8 cellular contexts compared by ENCODE assay signal in the genomic region with DNA sequence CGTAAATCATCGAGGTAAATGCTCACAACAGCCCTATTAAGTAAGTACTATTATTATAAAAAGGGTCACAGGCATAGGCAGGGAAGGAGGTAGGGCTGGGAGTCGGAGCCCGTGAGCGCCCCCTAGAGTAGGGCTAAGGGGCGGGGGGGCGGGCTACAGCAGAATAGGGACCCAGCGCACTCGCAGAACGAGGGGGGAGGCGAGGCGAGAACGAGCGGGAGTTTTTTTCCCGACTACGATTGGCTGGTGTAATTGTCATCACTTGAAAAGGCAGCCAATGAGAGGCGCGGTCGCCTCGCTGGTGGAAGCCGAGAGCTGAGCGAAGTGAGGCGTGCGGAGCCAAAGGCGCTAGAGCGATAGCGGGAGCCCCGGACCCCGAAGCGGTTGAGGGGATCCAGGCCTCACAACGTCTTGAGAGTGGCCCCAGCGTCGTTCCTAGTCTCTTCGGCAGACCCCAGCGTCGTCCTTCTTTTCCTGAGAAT. TPM values are rescaled to one million over a fixed set of nuclear protein-coding genes. Genes with fewer than 3 reads are reported as not detected.
DNase-seq lines count a peak whose midpoint lies in the region; ATAC-seq lines count a peak whose summit lies in the region.

No MANE protein-coding gene starts in this region.

- H2BK15ac ChIP-seq in mesendoderm (replicated peaks; ENCODE audit: low read depth), result no peak overlapping the region

- no peak overlapping the region for H2BK120ac ChIP-seq in mesendoderm (ENCODE audit: low read depth, low read length)

- H3K4me1 Mint-ChIP-seq in effector memory CD8-positive, alpha-beta T cell (ENCODE audit: low read depth in 2 of 2), result peaks cover 8% of the 10 kb centered on the region in 2 donors

- H3K4me2 ChIP-seq in GM23248 (ENCODE audit: unreplicated experiment), result peak overlapping the region; percentile 78
- H3K4me2 ChIP-seq in mesendoderm (ENCODE audit: low read length), result no peak overlapping the region

- no peaks in the 10 kb centered on the region for H3K9me3 Mint-ChIP-seq in effector memory CD8-positive, alpha-beta T cell

- H3K23ac ChIP-seq in mesendoderm (ENCODE audit: low read length), result no peak overlapping the region

- H3K36me3 ChIP-seq in GM23248 (ENCODE audit: low read depth) (no peaks in the 10 kb centered on the region), mesendoderm (ENCODE audit: control insufficient read depth, insufficient read depth, low read length) (no peaks in the 10 kb centered on the region)

- no peaks in the 10 kb centered on the region for H3K9me2 ChIP-seq in GM23248 (ENCODE audit: insufficient read depth)

- peak overlapping the region; percentile 34 for H3K56ac ChIP-seq in mesendoderm (ENCODE audit: low read length)

- no peaks in the 10 kb centered on the region for H4K20me1 ChIP-seq in GM23248 (ENCODE audit: insufficient read depth)

- peaks cover 6% of the 10 kb centered on the region for H3K36me3 Mint-ChIP-seq in effector memory CD8-positive, alpha-beta T cell (ENCODE audit: insufficient read depth)

- in situ Hi-C loops in GM23248 (cut with MboI), result no loop called here

- no peaks in the 10 kb centered on the region for H3K79me1 ChIP-seq in mesendoderm (ENCODE audit: low read length)

- ATAC-seq in effector memory CD8-positive, alpha-beta T cell (replicated peaks), result peak; percentile 97
- ATAC-seq in GM18858 (IDR thresholded peaks at IDR 0.05; ENCODE audit: unreplicated experiment), result no peak

- H3K79me2 ChIP-seq in GM23248 (ENCODE audit: insufficient read depth), result no peaks in the 10 kb centered on the region
- no peaks in the 10 kb centered on the region for H3K79me2 ChIP-seq in mesendoderm (ENCODE audit: control insufficient read depth, insufficient read depth, low read length)

- DNase-seq in 8988T, result peak; percentile 51
- peak; percentile 93 for DNase-seq in GM23248
- DNase-seq in NCI-H82 (lab: John Stamatoyannopoulos, UW), result peak; percentile 96
- peak; percentile 79 to 82 for DNase-seq in activated CD8-positive, alpha-beta memory T cell treated with anti-CD3 and anti-CD28 coated beads for 4 hours (ENCODE audit: low read depth in 2 of 2)
- peak; percentile 82 to 85 (median 84) for DNase-seq in effector memory CD8-positive, alpha-beta T cell
- DNase-seq in mesendoderm, result peak; percentile 96
- DNase-seq in stimulated activated CD8-positive, alpha-beta memory T cell treated with anti-CD3 and anti-CD28 coated beads, Interleukin-12 subunit alpha, Interleukin-12 subunit beta, amount 100 ng/mL, for 1 hour (ENCODE audit: low read depth), result peak; percentile 74

- H3K27ac Mint-ChIP-seq in effector memory CD8-positive, alpha-beta T cell, result peak overlapping the region; percentile 92 to 93

- peaks cover 3% of the 10 kb centered on the region; the same call in 1 of the 2 replicates for H3F3A ChIP-seq in GM23248 (ENCODE audit: insufficient read depth)

- no peak overlapping the region for H3K27ac ChIP-seq in GM23248
- no peak overlapping the region for H3K27ac ChIP-seq in mesendoderm (ENCODE audit: low read depth, low read length)

- H3K9ac ChIP-seq in GM23248 (peak overlapping the region; percentile 47), mesendoderm (ENCODE audit: low read length) (peak overlapping the region; percentile 49)

- H3K4ac ChIP-seq in mesendoderm (ENCODE audit: low read depth, low read length), result no peak overlapping the region

- H3K4me1 ChIP-seq in GM23248 (ENCODE audit: insufficient read depth) (no peaks in the 10 kb centered on the region), mesendoderm (ENCODE audit: control insufficient read depth, low read depth, low read length) (no peaks in the 10 kb centered on the region)

- H3K18ac ChIP-seq in mesendoderm (ENCODE audit: low read length), result no peak overlapping the region

- H2AFZ ChIP-seq in GM23248, result peak overlapping the region; percentile 75

- no peak overlapping the region for H4K8ac ChIP-seq in mesendoderm (ENCODE audit: low read depth, low read length)

- H3K4me3 Mint-ChIP-seq in effector memory CD8-positive, alpha-beta T cell, result peak overlapping the region; percentile 66 to 79

- 4% methylated on average over 15 to 19 of the region's 36 CpGs for WGBS in GM23248 (ENCODE audit: low coverage in 1 of 2, low lambda C conversion rate in 2 of 2, missing lambda C conversion rate in 2 of 2), 2 experiments
- WGBS in mesendoderm (ENCODE audit: extremely low coverage, insufficient coverage, low lambda C conversion rate), result no CpG with 5 or more reads among the region's 36 CpGs

- H2AK5ac ChIP-seq in mesendoderm (ENCODE audit: low read length), result no peak overlapping the region

- H4K5ac ChIP-seq in mesendoderm (ENCODE audit: low read length), result no peak overlapping the region

- H3K27me3 ChIP-seq in GM23248 (replicated peaks; ENCODE audit: insufficient read depth), result no peaks in the 10 kb centered on the region
- no peaks in the 10 kb centered on the region for H3K27me3 ChIP-seq in mesendoderm (ENCODE audit: insufficient read depth, low read length, poor library complexity)

- H3K4me3 ChIP-seq in GM23248 (peak overlapping the region; percentile 64), mesendoderm (ENCODE audit: low read length) (no peak overlapping the region)

- no peaks in the 10 kb centered on the region for H3K9me3 ChIP-seq in GM23248 (ENCODE audit: low read depth)

- no peak overlapping the region for H2BK5ac ChIP-seq in mesendoderm (ENCODE audit: low read length)

- no peaks in the 10 kb centered on the region for H3K27me3 Mint-ChIP-seq in effector memory CD8-positive, alpha-beta T cell

RNA-seq across cellular contexts. Expression of gene KEAP1, which starts 24.2 kb away (rescaled TPM):
- total RNA-seq in GM23248 (2014; rRNA removed; shearing (Covaris generic)), result 93.2 and 99.5 TPM in 2 replicates
- polyA plus RNA-seq in GM23248 (2016; fragmentation: Nextera tagmentation; extraction: Ambion mirVana), result 74.4 and 81.5 TPM in 2 replicates
- polyA plus RNA-seq in mesendoderm (2013, experiment 1 of 2), result 36.4 TPM
- polyA plus RNA-seq in mesendoderm (2013, experiment 2 of 2), result 34.5 TPM

RNA-seq across cellular contexts. Expression of gene S1PR5, which starts 38.3 kb away (rescaled TPM):
- 1.8 and 3.3 TPM in 2 replicates for total RNA-seq in GM23248 (2014; rRNA removed; shearing (Covaris generic))
- 1.2 and 1.6 TPM in 2 replicates for polyA plus RNA-seq in GM23248 (2016; fragmentation: Nextera tagmentation; extraction: Ambion mirVana)
- polyA plus RNA-seq in mesendoderm (2013, experiment 1 of 2), result 2.4 TPM
- 2.4 TPM for polyA plus RNA-seq in mesendoderm (2013, experiment 2 of 2)

RNA-seq across cellular contexts. Expression of gene PDE4A, which starts 58.6 kb away (rescaled TPM):
- total RNA-seq in GM23248 (2014; rRNA removed; shearing (Covaris generic)), result 2.4 and 4.7 TPM in 2 replicates
- 15.9 and 17.4 TPM in 2 replicates for polyA plus RNA-seq in GM23248 (2016; fragmentation: Nextera tagmentation; extraction: Ambion mirVana)
- 1.4 TPM for polyA plus RNA-seq in mesendoderm (2013, experiment 1 of 2)
- 1.4 TPM for polyA plus RNA-seq in mesendoderm (2013, experiment 2 of 2)
